16 cellular contexts compared by ENCODE assay signal in genomic region chr1:237938553-237938952, GRCh38. TPM values are rescaled to one million over a fixed set of nuclear protein-coding genes. Genes with fewer than 3 reads are reported as not detected.
A peak's percentile ranks its signal among the peaks of the same experiment; 100 is the strongest.
DNase-seq lines count a peak whose midpoint lies in the region; ATAC-seq and TF ChIP-seq lines count a peak whose summit lies in the region.
"Had no signal": no experiment of that assay in that cellular context is flagged by ENCODE, and none has a peak within 500 bp of the region (broad histone marks: within the 10 kb centered on the region; RNA-seq: fewer than 3 reads in every experiment).

No MANE protein-coding gene starts in this region.

- 0 out of 2 replicates have a peak, but pooled peaks have one; percentile 14 for TF ChIP-seq CTCF in WERI-Rb-1 (IDR thresholded peaks at IDR 0.05; ENCODE audit: low read depth, low read length)

- intact Hi-C loops in activated CD4-positive, alpha-beta T cell treated with anti-CD3 and anti-CD28 coated beads for 36 hours (cut with DNase I, micrococcal nuclease): no loop called here

- POLR2A ChIA-PET in activated CD4-positive, alpha-beta T cell treated with anti-CD3 and anti-CD28 coated beads for 36 hours (lab: Charles Lee): no interaction called here

- peak; percentile 6 for DNase-seq in activated CD4-positive, alpha-beta T cell treated with anti-CD3 and anti-CD28 coated beads for 36 hours
- DNase-seq in activated CD4-positive, alpha-beta T cell treated with anti-CD3 and anti-CD28 coated beads for 4 hours: no peak
- peak; percentile 16 for DNase-seq in KBM-7
- DNase-seq in WERI-Rb-1: no peak
- DNase-seq in stimulated activated CD8-positive, alpha-beta memory T cell treated with anti-CD3 and anti-CD28 coated beads, Interleukin-4, amount 100 ng/mL, for 48 hours: peak; percentile 25
- DNase-seq in Kasumi-1 (lab: John Stamatoyannopoulos, UW): no peak
- no peak for DNase-seq in NCI-H2227 (lab: John Stamatoyannopoulos, UW; ENCODE audit: unreplicated experiment)
- no peak for DNase-seq in caudate nucleus (lab: John Stamatoyannopoulos, UW)
- DNase-seq: activated naive CD4-positive, alpha-beta T cell treated with Interleukin-2 at 50 U/mL for 16 hours; brain microvascular endothelial cell; DMS153; kidney; tibial artery had no signal

- H3K4me3 Mint-ChIP-seq in activated CD4-positive, alpha-beta T cell treated with anti-CD3 and anti-CD28 coated beads for 36 hours: no peak overlapping the region

- H3K9me3 ChIP-seq in WERI-Rb-1 (ENCODE audit: severe bottlenecking): no peaks in the 10 kb centered on the region
- H3K9me3 ChIP-seq: tibial artery had no signal

- CTCF ChIA-PET in activated CD4-positive, alpha-beta T cell treated with anti-CD3 and anti-CD28 coated beads for 36 hours (lab: Charles Lee): interaction anchor here (0.6 kb wide), 1 partner anchor 95 kb away, joined by 3 read pairs; no protein-coding TSS in a partner anchor

- H3K27ac ChIP-seq in WERI-Rb-1 (no peak overlapping the region), caudate nucleus (ENCODE audit: low read depth, low read length) (no peak overlapping the region)
- H3K27ac ChIP-seq: brain microvascular endothelial cell, KMS-11, tibial artery had no signal

- ATAC-seq in activated CD4-positive, alpha-beta T cell treated with anti-CD3 and anti-CD28 coated beads for 36 hours: no peak
- ATAC-seq: Right ventricle myocardium inferior had no signal

- H3K36me3 Mint-ChIP-seq in activated CD4-positive, alpha-beta T cell treated with anti-CD3 and anti-CD28 coated beads for 36 hours (ENCODE audit: low read depth): no peaks in the 10 kb centered on the region

- H3K27me3 Mint-ChIP-seq in activated CD4-positive, alpha-beta T cell treated with anti-CD3 and anti-CD28 coated beads for 36 hours: no peaks in the 10 kb centered on the region

- no peaks in the 10 kb centered on the region for H3K36me3 ChIP-seq in WERI-Rb-1
- H3K36me3 ChIP-seq: brain microvascular endothelial cell, tibial artery had no signal

- H3K9me3 Mint-ChIP-seq in activated CD4-positive, alpha-beta T cell treated with anti-CD3 and anti-CD28 coated beads for 36 hours (ENCODE audit: low read depth): peaks cover 6% of the 10 kb centered on the region

- no peaks in the 10 kb centered on the region for H3K27me3 ChIP-seq in WERI-Rb-1 (ENCODE audit: insufficient read depth, low read depth, severe bottlenecking)
- H3K27me3 ChIP-seq: brain microvascular endothelial cell, tibial artery had no signal

- H3K4me1 Mint-ChIP-seq in activated CD4-positive, alpha-beta T cell treated with anti-CD3 and anti-CD28 coated beads for 36 hours: no peaks in the 10 kb centered on the region

- H3K4me3 ChIP-seq in WERI-Rb-1 (ENCODE audit: low read depth, low read length): no peak overlapping the region
- H3K4me3 ChIP-seq: tibial artery had no signal

- in situ Hi-C loops in KBM-7 (cut with MboI; ENCODE audit: low pct_unique_long_range_greater_than_20kb, low sequenced_read_pairs): no loop called here

- no peak overlapping the region for H3K27ac Mint-ChIP-seq in activated CD4-positive, alpha-beta T cell treated with anti-CD3 and anti-CD28 coated beads for 36 hours

RNA-seq across cellular contexts. Expression of gene ZP4, which starts 47.8 kb away (rescaled TPM):
- total RNA-seq in activated CD4-positive, alpha-beta T cell treated with anti-CD3 and anti-CD28 coated beads for 36 hours: not detected
- total RNA-seq: kidney, pulmonary artery endothelial cell, Right ventricle myocardium inferior had no signal

Comparison
In these comparisons a context has a peak if more than half of its experiments do, and no peak if none do; other contexts are left out.
1. DNase-seq: peak in activated CD4-positive, alpha-beta T cell treated with anti-CD3 and anti-CD28 coated beads for 36 hours (single experiment), KBM-7 (single experiment) and stimulated activated CD8-positive, alpha-beta memory T cell treated with anti-CD3 and anti-CD28 coated beads, Interleukin-4, amount 100 ng/mL, for 48 hours (single experiment); none in activated CD4-positive, alpha-beta T cell treated with anti-CD3 and anti-CD28 coated beads for 4 hours (0 of 2), WERI-Rb-1 (single experiment), Kasumi-1 (0 of 2), NCI-H2227 (single experiment) and caudate nucleus (0 of 61).